Comparison of ENCODE assay signal across 22 cellular contexts in the genomic region with DNA sequence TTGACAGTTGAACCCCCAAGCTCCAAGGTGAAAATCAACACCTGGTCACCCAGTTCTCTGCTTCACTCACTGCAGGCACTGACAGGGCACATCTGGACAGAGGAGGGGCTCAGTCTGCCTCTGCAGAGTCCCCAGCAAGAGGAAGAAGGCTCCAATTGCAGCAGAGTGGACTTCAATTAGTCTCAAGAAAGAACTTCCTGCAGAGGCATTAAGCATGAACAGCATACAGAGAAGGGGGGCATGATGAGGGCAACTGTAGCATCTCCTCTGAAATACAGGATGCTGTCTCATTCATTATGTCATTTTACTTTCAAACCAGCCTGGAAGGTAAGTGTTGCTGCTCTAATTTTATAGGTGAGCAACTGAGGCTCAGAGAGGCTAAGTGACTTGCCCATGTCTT. TPM values are rescaled to one million over a fixed set of nuclear protein-coding genes. Genes with fewer than 3 reads are reported as not detected.
A peak's percentile ranks its signal among the peaks of the same experiment; 100 is the strongest.
DNase-seq lines count a peak whose midpoint lies in the region; ATAC-seq and TF ChIP-seq lines count a peak whose summit lies in the region.
"Had no signal": no experiment of that assay in that cellular context is flagged by ENCODE, and none has a peak within 500 bp of the region (broad histone marks: within the 10 kb centered on the region; RNA-seq: fewer than 3 reads in every experiment).

No MANE protein-coding gene starts in this region.

- H3K27me3 Mint-ChIP-seq in stimulated activated memory B cell treated with anti-CD40 and anti-IgM and Interleukin-4, amounts not matched to agents 10 μg/mL and 1 μg/mL and 100 μg/mL, for 72 hours, result no peaks in the 10 kb centered on the region
- H3K27me3 Mint-ChIP-seq: CD4-positive, CD25-positive, alpha-beta regulatory T cell had no signal

- no peaks in the 10 kb centered on the region for H3K36me3 Mint-ChIP-seq in stimulated activated memory B cell treated with anti-CD40 and anti-IgM and Interleukin-4, amounts not matched to agents 10 μg/mL and 1 μg/mL and 100 μg/mL, for 72 hours

- TF ChIP-seq CTCF in left ventricle myocardium inferior (IDR thresholded peaks at IDR 0.05; ENCODE audit: borderline replicate concordance), result no peak

- no peak overlapping the region for H3K4me3 ChIP-seq in left ventricle myocardium inferior
- H3K4me3 ChIP-seq: GM23338, SK-N-MC had no signal

- no peaks in the 10 kb centered on the region for H3K9me3 ChIP-seq in left ventricle myocardium inferior (replicated peaks)
- H3K9me3 ChIP-seq: BE2C had no signal

- no peaks in the 10 kb centered on the region for H3K4me1 ChIP-seq in left ventricle myocardium inferior
- H3K4me1 ChIP-seq: BE2C had no signal

- H3K9me3 Mint-ChIP-seq in stimulated activated memory B cell treated with anti-CD40 and anti-IgM and Interleukin-4, amounts not matched to agents 10 μg/mL and 1 μg/mL and 100 μg/mL, for 72 hours, result no peaks in the 10 kb centered on the region
- H3K9me3 Mint-ChIP-seq: CD4-positive, CD25-positive, alpha-beta regulatory T cell; GM23338; H9 had no signal

- in situ Hi-C loops in KBM-7 (cut with MboI; ENCODE audit: low pct_unique_long_range_greater_than_20kb, low sequenced_read_pairs), result no loop called here

- no peak for ATAC-seq in stimulated activated memory B cell treated with anti-CD40 and anti-IgM and Interleukin-4, amounts not matched to agents 10 μg/mL and 1 μg/mL and 100 μg/mL, for 72 hours
- no peak for ATAC-seq in HG03520 (IDR thresholded peaks at IDR 0.05; ENCODE audit: unreplicated experiment)
- ATAC-seq: GM23338 had no signal

- H3K27ac ChIP-seq in left ventricle myocardium inferior (replicated peaks), result no peak overlapping the region
- H3K27ac ChIP-seq: 22Rv1, SK-N-MC had no signal

- H3K36me3 ChIP-seq in left ventricle myocardium inferior, result no peaks in the 10 kb centered on the region
- H3K36me3 ChIP-seq: BE2C had no signal

- peak overlapping the region; percentile 17 for H3K27ac Mint-ChIP-seq in stimulated activated memory B cell treated with anti-CD40 and anti-IgM and Interleukin-4, amounts not matched to agents 10 μg/mL and 1 μg/mL and 100 μg/mL, for 72 hours
- H3K27ac Mint-ChIP-seq: GM23338 had no signal

- intact Hi-C loops in left ventricle myocardium inferior (cut with micrococcal nuclease), result no loop called here

- H3K27me3 ChIP-seq in left ventricle myocardium inferior (ENCODE audit: low read depth), result no peaks in the 10 kb centered on the region
- H3K27me3 ChIP-seq: BE2C had no signal

- peak; percentile 5 for DNase-seq in NOMO-1 treated with DMSO at 0.1 percent for 48 hours (lab: John Stamatoyannopoulos, UW; ENCODE audit: unreplicated experiment)
- no peak for DNase-seq in NOMO-1 treated with dmso at 0.1 percent for 144 hours (lab: John Stamatoyannopoulos, UW; ENCODE audit: unreplicated experiment)
- peak; percentile 32 for DNase-seq in KBM-7
- DNase-seq in SKM-1 treated with dmso at 0.1 percent for 144 hours (lab: John Stamatoyannopoulos, UW; ENCODE audit: unreplicated experiment), result peak; percentile 40
- DNase-seq in HuH-7.5 (ENCODE audit: low spot score), result no peak
- no peak for DNase-seq in left ventricle myocardium inferior
- DNase-seq: BE2C, H9, Kasumi-1, NCI-H1105, NCI-H1436 treated with DMSO at 0.1 percent for 48 hours, NCI-H187 treated with DMSO at 0.1 percent for 48 hours, NCI-H2107, NCI-H446 treated with DMSO at 0.1 percent for 48 hours, NCI-H526, SIG-M5 had no signal

- no peak overlapping the region for H3K4me3 Mint-ChIP-seq in stimulated activated memory B cell treated with anti-CD40 and anti-IgM and Interleukin-4, amounts not matched to agents 10 μg/mL and 1 μg/mL and 100 μg/mL, for 72 hours
- H3K4me3 Mint-ChIP-seq: GM23338, H9 had no signal

- H3K4me1 Mint-ChIP-seq in stimulated activated memory B cell treated with anti-CD40 and anti-IgM and Interleukin-4, amounts not matched to agents 10 μg/mL and 1 μg/mL and 100 μg/mL, for 72 hours, result peaks cover 96% of the 10 kb centered on the region

RNA-seq across cellular contexts. Expression of a gene that starts 11.1 kb away (rescaled TPM):
- 4.4 TPM for total RNA-seq in left ventricle myocardium inferior

RNA-seq across cellular contexts. Expression of a gene that starts 47.5 kb away (rescaled TPM):
- 57.6 TPM for total RNA-seq in left ventricle myocardium inferior

Comparison
In these comparisons a context has a peak if more than half of its experiments do, and no peak if none do; other contexts are left out.
1. DNase-seq: peak in NOMO-1 treated with DMSO at 0.1 percent for 48 hours (single experiment), KBM-7 (single experiment) and SKM-1 treated with dmso at 0.1 percent for 144 hours (single experiment); none in NOMO-1 treated with dmso at 0.1 percent for 144 hours (single experiment), HuH-7.5 (single experiment) and left ventricle myocardium inferior (single experiment).